In the genomic region with DNA sequence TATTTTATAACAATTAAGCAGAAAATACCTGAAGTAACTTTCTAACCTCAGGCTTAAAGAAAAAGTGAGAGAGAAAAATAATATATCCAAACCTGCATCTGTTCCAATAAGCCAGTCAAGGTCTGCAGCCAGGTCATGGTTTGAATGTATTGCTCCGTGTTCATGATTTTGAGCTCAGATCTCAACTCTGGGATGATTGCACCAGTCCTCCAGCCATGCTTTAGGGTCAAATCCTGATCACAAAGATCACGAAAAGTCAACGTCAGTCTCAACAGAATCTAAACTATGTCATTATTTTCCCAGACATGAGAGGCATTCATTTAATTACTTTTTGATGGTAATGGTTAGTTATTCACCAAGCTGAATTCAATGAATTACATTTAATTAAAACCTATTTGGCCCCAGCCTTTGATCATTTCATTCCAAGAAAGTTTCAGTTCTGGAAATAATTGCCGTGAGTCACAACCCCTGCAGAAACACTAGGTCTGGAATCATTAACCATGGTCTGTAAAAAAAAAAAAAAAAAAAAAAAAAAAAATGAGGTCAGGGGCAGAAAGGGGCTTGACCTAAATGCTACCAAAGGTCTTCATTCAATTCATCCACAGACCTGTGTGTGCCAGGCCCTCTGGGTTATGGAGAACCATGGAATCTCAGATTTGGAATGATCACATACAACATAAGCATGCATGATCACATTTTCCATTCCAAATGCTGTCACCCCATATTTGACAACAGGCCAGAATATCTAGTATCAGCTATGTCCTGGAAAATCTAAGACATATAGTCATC, we compare ENCODE assay signal across 26 cellular contexts. TPM values are rescaled to one million over a fixed set of nuclear protein-coding genes. Genes with fewer than 3 reads are reported as not detected.
A peak's percentile ranks its signal among the peaks of the same experiment; 100 is the strongest.
DNase-seq lines count a peak whose midpoint lies in the region; ATAC-seq and TF ChIP-seq lines count a peak whose summit lies in the region.
"Had no signal": no experiment of that assay in that cellular context is flagged by ENCODE, and none has a peak within 500 bp of the region (broad histone marks: within the 10 kb centered on the region; RNA-seq: fewer than 3 reads in every experiment).

No MANE protein-coding gene starts in this region.

- H3K9me3 ChIP-seq in PC-9 (ENCODE audit: insufficient read depth, low read depth): no peaks in the 10 kb centered on the region
- H3K9me3 ChIP-seq: BE2C, testis had no signal

- intact Hi-C loops in PC-9 (cut with micrococcal nuclease; ENCODE audit: unreplicated experiment): no loop called here

- DNase-seq in ACHN (peak; percentile 63), M059J (ENCODE audit: low read depth) (peak; percentile 42), glomerular visceral epithelial cell (ENCODE audit: extremely low spot score) (peak; percentile 38), mesothelial cell of epicardium (ENCODE audit: low spot score in 2 of 2, unreplicated experiment in 2 of 2) (no peak), PC-9 (no peak), DMS153 (lab: John Stamatoyannopoulos, UW) (no peak)
- no peak for DNase-seq in activated T-cell treated with anti-CD3 and anti-CD28 coated beads, Interleukin-2, amount 50 U/mL, for 1 hour
- DNase-seq: activated CD4-positive, alpha-beta memory T cell treated with anti-CD3 and anti-CD28 coated beads, Interleukin-2, amount 10 ng/mL, durations not matched to agents 7 days and 5 days; activated CD8-positive, alpha-beta memory T cell treated with anti-CD3 and anti-CD28 coated beads, Interleukin-2, amount 50 U/mL, for 4 hours; activated naive CD4-positive, alpha-beta T cell treated with anti-CD3 and anti-CD28 coated beads, Interleukin-2, amount 10 ng/mL, durations not matched to agents 7 days and 5 days; amygdala; BE2C; CD8-positive, alpha-beta T cell; H7; left ventricle myocardium superior; natural killer cell; NCI-H1417 treated with DMSO at 0.1 percent for 48 hours; NCI-H2029 treated with DMSO at 0.1 percent for 48 hours; NCI-H524 treated with DMSO at 0.1 percent for 48 hours; OCI-M1; SHP77 treated with DMSO at 0.1 percent for 48 hours; stimulated activated CD4-positive, alpha-beta T cell treated with anti-CD3 and anti-CD28 coated beads, Interleukin-2, amount 100 ng/mL, for 24 hours; testis had no signal

- CTCF ChIA-PET in PC-9 (lab: Charles Lee): no interaction called here

- no TSS peak for BruUV-seq in PC-9 (replicated peaks; lab: Mats Ljungman, UMichigan)

- H3K27me3 Mint-ChIP-seq in mesothelial cell of epicardium (ENCODE audit: low read depth): no peaks in the 10 kb centered on the region
- H3K27me3 Mint-ChIP-seq: activated CD4-positive, alpha-beta memory T cell treated with anti-CD3 and anti-CD28 coated beads, Interleukin-2, amount 10 ng/mL, durations not matched to agents 7 days and 5 days; activated naive CD4-positive, alpha-beta T cell treated with anti-CD3 and anti-CD28 coated beads, Interleukin-2, amount 10 ng/mL, durations not matched to agents 7 days and 5 days; stimulated activated naive CD8-positive, alpha-beta T cell treated with anti-CD3 and anti-CD28 coated beads, Interleukin-15, Interleukin-2, amounts not matched to agents 100 ng/mL and 50 ng/mL, for 24 hours had no signal

- H3K9me3 Mint-ChIP-seq in mesothelial cell of epicardium: no peaks in the 10 kb centered on the region
- H3K9me3 Mint-ChIP-seq: activated CD4-positive, alpha-beta memory T cell treated with anti-CD3 and anti-CD28 coated beads, Interleukin-2, amount 10 ng/mL, durations not matched to agents 7 days and 5 days; activated naive CD4-positive, alpha-beta T cell treated with anti-CD3 and anti-CD28 coated beads, Interleukin-2, amount 10 ng/mL, durations not matched to agents 7 days and 5 days; activated T-helper 1 cell treated with anti-CD3 and anti-CD28 coated beads, Interleukin-12 subunit alpha, Interleukin-12 subunit beta, Interleukin-2, Interleukin-4 antibody, amounts not matched to agents 30 ng/mL and 10 ng/mL and 1 ng/mL, durations not matched to agents 14 hours and 24 hours and 36 hours; CD8-positive, alpha-beta T cell; natural killer cell; stimulated activated naive CD8-positive, alpha-beta T cell treated with anti-CD3 and anti-CD28 coated beads, Interleukin-15, Interleukin-2, amounts not matched to agents 100 ng/mL and 50 ng/mL, for 24 hours had no signal

- H3K27me3 ChIP-seq in PC-9 (ENCODE audit: insufficient read depth, low read depth): no peaks in the 10 kb centered on the region
- H3K27me3 ChIP-seq: BE2C, testis had no signal

- H3K79me2 ChIP-seq in PC-9 (ENCODE audit: low read depth): no peaks in the 10 kb centered on the region

- in situ Hi-C loops in ACHN (cut with HindIII; ENCODE audit: low pct_ligation_motif_present, low pct_unique_long_range_greater_than_20kb, low sequenced_read_pairs): no loop called here

- no peaks in the 10 kb centered on the region for H3K9me2 ChIP-seq in PC-9 (ENCODE audit: insufficient read depth)

- no peak overlapping the region for H3K4me3 ChIP-seq in PC-9
- H3K4me3 ChIP-seq: testis had no signal

- H3K4me1 ChIP-seq in PC-9 (replicated peaks; ENCODE audit: insufficient read depth): peaks cover 10% of the 10 kb centered on the region
- H3K4me1 ChIP-seq: BE2C, testis had no signal

- peak overlapping the region; percentile 30 for H3K27ac Mint-ChIP-seq in mesothelial cell of epicardium
- H3K27ac Mint-ChIP-seq: activated CD4-positive, alpha-beta memory T cell treated with anti-CD3 and anti-CD28 coated beads, Interleukin-2, amount 10 ng/mL, durations not matched to agents 7 days and 5 days; activated naive CD4-positive, alpha-beta T cell treated with anti-CD3 and anti-CD28 coated beads, Interleukin-2, amount 10 ng/mL, durations not matched to agents 7 days and 5 days; activated T-helper 1 cell treated with anti-CD3 and anti-CD28 coated beads, Interleukin-12 subunit alpha, Interleukin-12 subunit beta, Interleukin-2, Interleukin-4 antibody, amounts not matched to agents 30 ng/mL and 10 ng/mL and 1 ng/mL, durations not matched to agents 14 hours and 24 hours and 36 hours; CD8-positive, alpha-beta T cell; natural killer cell; stimulated activated naive CD8-positive, alpha-beta T cell treated with anti-CD3 and anti-CD28 coated beads, Interleukin-15, Interleukin-2, amounts not matched to agents 100 ng/mL and 50 ng/mL, for 24 hours had no signal

- no peak for TF ChIP-seq CTCF in mesothelial cell of epicardium (IDR thresholded peaks at IDR 0.05; ENCODE audit: unreplicated experiment)
- TF ChIP-seq CTCF in PC-9 (conservative IDR thresholded peaks at IDR 0.05): no peak

- H4K20me1 ChIP-seq in PC-9 (ENCODE audit: insufficient read depth): no peaks in the 10 kb centered on the region

- POLR2A ChIA-PET in PC-9 (lab: Charles Lee; ENCODE audit: unreplicated experiment): no interaction called here

- H3K36me3 Mint-ChIP-seq in mesothelial cell of epicardium: peaks cover 8% of the 10 kb centered on the region
- H3K36me3 Mint-ChIP-seq: natural killer cell had no signal

- H3K4me1 Mint-ChIP-seq in mesothelial cell of epicardium: peaks cover 11% of the 10 kb centered on the region
- H3K4me1 Mint-ChIP-seq: activated CD4-positive, alpha-beta memory T cell treated with anti-CD3 and anti-CD28 coated beads, Interleukin-2, amount 10 ng/mL, durations not matched to agents 7 days and 5 days; activated naive CD4-positive, alpha-beta T cell treated with anti-CD3 and anti-CD28 coated beads, Interleukin-2, amount 10 ng/mL, durations not matched to agents 7 days and 5 days; natural killer cell had no signal

- H3K4me3 Mint-ChIP-seq in mesothelial cell of epicardium: no peak overlapping the region
- H3K4me3 Mint-ChIP-seq: activated CD4-positive, alpha-beta memory T cell treated with anti-CD3 and anti-CD28 coated beads, Interleukin-2, amount 10 ng/mL, durations not matched to agents 7 days and 5 days; activated naive CD4-positive, alpha-beta T cell treated with anti-CD3 and anti-CD28 coated beads, Interleukin-2, amount 10 ng/mL, durations not matched to agents 7 days and 5 days; activated T-helper 1 cell treated with anti-CD3 and anti-CD28 coated beads, Interleukin-12 subunit alpha, Interleukin-12 subunit beta, Interleukin-2, Interleukin-4 antibody, amounts not matched to agents 30 ng/mL and 10 ng/mL and 1 ng/mL, durations not matched to agents 14 hours and 24 hours and 36 hours; CD8-positive, alpha-beta T cell; natural killer cell; stimulated activated naive CD8-positive, alpha-beta T cell treated with anti-CD3 and anti-CD28 coated beads, Interleukin-15, Interleukin-2, amounts not matched to agents 100 ng/mL and 50 ng/mL, for 24 hours had no signal

- no peak overlapping the region for H2AFZ ChIP-seq in PC-9

- ATAC-seq in HG02852 (IDR thresholded peaks at IDR 0.05; ENCODE audit: unreplicated experiment): no peak
- ATAC-seq: CD8-positive, alpha-beta T cell; left ventricle myocardium superior; natural killer cell had no signal

- H3K36me3 ChIP-seq in PC-9 (ENCODE audit: low read depth): 0 out of 2 replicates have a peak, but pooled peaks cover 9% of the 10 kb centered on the region

- H3K4me2 ChIP-seq in PC-9: no peak overlapping the region

- peaks cover 7% of the 10 kb centered on the region; the same call in 1 of the 2 replicates for H3F3A ChIP-seq in PC-9 (ENCODE audit: insufficient read depth, low read depth)

- H3K27ac ChIP-seq in PC-9: no peak overlapping the region
- H3K27ac ChIP-seq: testis had no signal

RNA-seq across cellular contexts. Expression of a gene that starts 55.6 kb away (rescaled TPM):
- total RNA-seq in M059J (2014; rRNA removed; shearing (Covaris generic)): 7.3 and 10.4 TPM in 2 replicates
- total RNA-seq in mesothelial cell of epicardium: 7.7 to 9.1 TPM (median 8.7 TPM) in 3 replicates
- 11.5 and 13.2 TPM in 2 replicates for total RNA-seq in PC-9 (2021)

Comparison
In these comparisons a context has a peak if more than half of its experiments do, and no peak if none do; other contexts are left out.
1. DNase-seq: peak in ACHN (single experiment), M059J (single experiment) and glomerular visceral epithelial cell (single experiment); none in mesothelial cell of epicardium (0 of 2), PC-9 (0 of 2), activated T-cell treated with anti-CD3 and anti-CD28 coated beads, Interleukin-2, amount 50 U/mL, for 1 hour (single experiment) and DMS153 (single experiment).